8 cellular contexts compared by ENCODE assay signal in the genomic region with DNA sequence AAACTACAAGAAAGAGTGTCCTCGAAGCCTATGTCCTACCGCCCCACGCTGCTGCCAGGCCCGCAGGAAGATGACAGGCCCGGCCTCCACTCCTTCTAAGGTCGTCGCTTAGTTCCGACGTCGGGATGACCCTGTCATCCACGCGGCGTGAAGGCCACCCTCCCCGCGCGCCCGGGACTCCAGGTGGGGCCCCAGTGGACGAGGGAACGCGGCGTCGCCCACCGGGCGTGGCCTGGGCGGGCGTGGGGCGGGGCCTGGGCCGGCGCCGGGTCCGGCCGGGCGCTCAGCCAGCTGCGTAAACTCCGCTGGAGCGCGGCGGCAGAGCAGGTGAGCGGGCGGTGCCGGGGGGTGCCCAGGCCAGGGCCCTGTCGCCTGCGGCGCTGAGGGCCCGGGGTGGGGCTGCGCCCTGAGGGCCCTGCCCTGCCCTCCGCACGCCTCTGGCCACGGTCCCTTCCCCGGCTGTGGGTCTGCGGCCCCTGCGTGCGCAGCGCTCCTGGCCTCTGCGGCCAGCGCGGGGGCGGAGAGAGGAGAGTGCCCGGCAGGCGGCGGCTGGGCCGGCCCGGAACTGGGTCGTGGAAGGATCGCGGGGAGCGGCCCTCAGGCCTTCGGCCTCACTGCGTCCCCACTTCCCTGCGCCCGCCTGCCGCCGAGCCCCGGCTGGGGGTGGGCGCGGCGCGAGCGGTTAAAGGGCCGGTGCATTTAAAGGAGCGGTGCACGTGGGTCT. TPM values are rescaled to one million over a fixed set of nuclear protein-coding genes. Genes with fewer than 3 reads are reported as not detected.
DNase-seq lines count a peak whose midpoint lies in the region; ATAC-seq and TF ChIP-seq lines count a peak whose summit lies in the region.

A gene (plus strand): TSS at position 294 of the 724 bp plus-strand sequence. CDS start 11,292 bp downstream, outside the sequence.

- TF ChIP-seq RAD21 in Ishikawa (IDR thresholded peaks at IDR 0.05; ENCODE audit: low read depth): no peak

- H3K27me3 ChIP-seq in heart right ventricle (no peaks in the 10 kb centered on the region), vagina (no peaks in the 10 kb centered on the region)

- H3K4me3 ChIP-seq in heart right ventricle: peak within 1 kb of the TSS; percentile 63 to 90 (median 80)
- H3K4me3 ChIP-seq in vagina: peak within 1 kb of the TSS; percentile 63 to 90

- H3K36me3 ChIP-seq in heart right ventricle (peaks cover 0 to 8% (median 0%) of the 10 kb centered on the region in 9 donors), vagina (no peaks in the 10 kb centered on the region)

- WGBS in adipose tissue, 3 donors: 1% methylated on average over 77 to 82 of the region's 82 CpGs
- 1% methylated on average over 81 to 82 of the region's 82 CpGs for WGBS in heart right ventricle, 2 donors

- H3K4me1 ChIP-seq in heart right ventricle: peaks cover 11 to 50% (median 23%) of the 10 kb centered on the region in 9 donors
- peaks cover 13% of the 10 kb centered on the region for H3K4me1 ChIP-seq in vagina

- TF ChIP-seq POLR2A in vagina (IDR thresholded peaks at IDR 0.05): no peak

- TF ChIP-seq CTCF in heart right ventricle (IDR thresholded peaks at IDR 0.05) (peak in 5 of 9 donors; percentile 28 to 58 (median 31)), vagina (IDR thresholded peaks at IDR 0.05) (peak in 1 of 3 experiments; percentile 13)

- peak; percentile 95 for ATAC-seq in GM21717 (IDR thresholded peaks at IDR 0.05; ENCODE audit: unreplicated experiment)
- peak; percentile 92 for ATAC-seq in SK-N-SH treated with all-trans-retinoic acid at 6 μM for 48 hours
- peak; percentile 82 to 92 (median 90) for ATAC-seq in heart right ventricle

- TF ChIP-seq EP300 in Ishikawa (IDR thresholded peaks at IDR 0.05; ENCODE audit: borderline replicate concordance): no peak

- H3K9me3 ChIP-seq in heart right ventricle (no peaks in the 10 kb centered on the region), vagina (no peaks in the 10 kb centered on the region)

- H3K27ac ChIP-seq in adipose tissue (ENCODE audit: low read depth, low read length): no peak within 1 kb of the TSS
- H3K27ac ChIP-seq in heart right ventricle: peak within 1 kb of the TSS; percentile 11 to 90 (median 79)
- H3K27ac ChIP-seq in vagina: peak within 1 kb of the TSS; percentile 64

- intact Hi-C loops in heart right ventricle (cut with DNase I): no loop called here
- intact Hi-C loops in posterior cingulate gyrus (cut with DNase I): no loop called here
- intact Hi-C loops in vagina (cut with DNase I): no loop called here

- DNase-seq in ELF-1 (ENCODE audit: low read depth, low spot score) (peak; percentile 54), heart right ventricle (peak; percentile 71 to 81), posterior cingulate gyrus (peak; percentile 32 to 93 (median 58)), vagina (ENCODE audit: extremely low spot score in 2 of 2) (peak; percentile 79 to 84)

TF ChIP-seq in Ishikawa, 13 proteins besides CTCF, POLR2A, EP300 and RAD21 (continues in another document):
- TF ChIP-seq, protein P1, sequence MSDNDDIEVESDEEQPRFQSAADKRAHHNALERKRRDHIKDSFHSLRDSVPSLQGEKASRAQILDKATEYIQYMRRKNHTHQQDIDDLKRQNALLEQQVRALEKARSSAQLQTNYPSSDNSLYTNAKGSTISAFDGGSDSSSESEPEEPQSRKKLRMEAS (IDR thresholded peaks at IDR 0.05): peak; percentile 74
- TF ChIP-seq, protein P2, sequence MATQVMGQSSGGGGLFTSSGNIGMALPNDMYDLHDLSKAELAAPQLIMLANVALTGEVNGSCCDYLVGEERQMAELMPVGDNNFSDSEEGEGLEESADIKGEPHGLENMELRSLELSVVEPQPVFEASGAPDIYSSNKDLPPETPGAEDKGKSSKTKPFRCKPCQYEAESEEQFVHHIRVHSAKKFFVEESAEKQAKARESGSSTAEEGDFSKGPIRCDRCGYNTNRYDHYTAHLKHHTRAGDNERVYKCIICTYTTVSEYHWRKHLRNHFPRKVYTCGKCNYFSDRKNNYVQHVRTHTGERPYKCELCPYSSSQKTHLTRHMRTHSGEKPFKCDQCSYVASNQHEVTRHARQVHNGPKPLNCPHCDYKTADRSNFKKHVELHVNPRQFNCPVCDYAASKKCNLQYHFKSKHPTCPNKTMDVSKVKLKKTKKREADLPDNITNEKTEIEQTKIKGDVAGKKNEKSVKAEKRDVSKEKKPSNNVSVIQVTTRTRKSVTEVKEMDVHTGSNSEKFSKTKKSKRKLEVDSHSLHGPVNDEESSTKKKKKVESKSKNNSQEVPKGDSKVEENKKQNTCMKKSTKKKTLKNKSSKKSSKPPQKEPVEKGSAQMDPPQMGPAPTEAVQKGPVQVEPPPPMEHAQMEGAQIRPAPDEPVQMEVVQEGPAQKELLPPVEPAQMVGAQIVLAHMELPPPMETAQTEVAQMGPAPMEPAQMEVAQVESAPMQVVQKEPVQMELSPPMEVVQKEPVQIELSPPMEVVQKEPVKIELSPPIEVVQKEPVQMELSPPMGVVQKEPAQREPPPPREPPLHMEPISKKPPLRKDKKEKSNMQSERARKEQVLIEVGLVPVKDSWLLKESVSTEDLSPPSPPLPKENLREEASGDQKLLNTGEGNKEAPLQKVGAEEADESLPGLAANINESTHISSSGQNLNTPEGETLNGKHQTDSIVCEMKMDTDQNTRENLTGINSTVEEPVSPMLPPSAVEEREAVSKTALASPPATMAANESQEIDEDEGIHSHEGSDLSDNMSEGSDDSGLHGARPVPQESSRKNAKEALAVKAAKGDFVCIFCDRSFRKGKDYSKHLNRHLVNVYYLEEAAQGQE (IDR thresholded peaks at IDR 0.05; ENCODE audit: low read depth): no peak
- TF ChIP-seq FOXM1 (IDR thresholded peaks at IDR 0.05; ENCODE audit: borderline replicate concordance, low read depth): no peak
- peak; percentile 42; the same call in 1 of the 2 replicates for TF ChIP-seq NFIC (IDR thresholded peaks at IDR 0.05)
- TF ChIP-seq TEAD4 (IDR thresholded peaks at IDR 0.05): no peak
- TF ChIP-seq ZBTB7A (IDR thresholded peaks at IDR 0.05; ENCODE audit: low read depth): peak; percentile 41
- no peak for TF ChIP-seq CEBPB (IDR thresholded peaks at IDR 0.05)
- TF ChIP-seq YY1 (IDR thresholded peaks at IDR 0.05; ENCODE audit: low read depth): no peak
- TF ChIP-seq TAF1 (IDR thresholded peaks at IDR 0.05; ENCODE audit: low read depth): no peak
- TF ChIP-seq, protein P3, sequence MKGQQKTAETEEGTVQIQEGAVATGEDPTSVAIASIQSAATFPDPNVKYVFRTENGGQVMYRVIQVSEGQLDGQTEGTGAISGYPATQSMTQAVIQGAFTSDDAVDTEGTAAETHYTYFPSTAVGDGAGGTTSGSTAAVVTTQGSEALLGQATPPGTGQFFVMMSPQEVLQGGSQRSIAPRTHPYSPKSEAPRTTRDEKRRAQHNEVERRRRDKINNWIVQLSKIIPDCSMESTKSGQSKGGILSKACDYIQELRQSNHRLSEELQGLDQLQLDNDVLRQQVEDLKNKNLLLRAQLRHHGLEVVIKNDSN (IDR thresholded peaks at IDR 0.05): no peak; the same call in 1 of the 2 replicates

TF ChIP-seq in SK-N-SH treated with all-trans-retinoic acid at 6 μM for 48 hours, 23 proteins besides CTCF, POLR2A, EP300 and RAD21:
- TF ChIP-seq TCF4 (CRISPR knock-in tag; IDR thresholded peaks at IDR 0.05; ENCODE audit: borderline replicate concordance) (no peak), ZFP3 (CRISPR knock-in tag; IDR thresholded peaks at IDR 0.05) (0 out of 2 replicates have a peak, but pooled peaks have one; percentile 18)

RNA-seq across cellular contexts. Expression of the gene that starts here (rescaled TPM):
- polyA plus RNA-seq in adipose tissue (10 to 100 TPM in 2 of 3 donors, 1 to 10 TPM in 1; 6.4 to 20.2 (median 15.9) TPM), heart right ventricle (10 to 100 TPM; 12.9 to 13.0 TPM)
- total RNA-seq in heart right ventricle (10 to 100 TPM; 17.7 to 25.8 (median 20.2) TPM), vagina (22.1 TPM)
